Comparison of ENCODE assay signal across 8 cellular contexts in genomic region chr1:116374340-116375164, GRCh38. TPM values are rescaled to one million over a fixed set of nuclear protein-coding genes. Genes with fewer than 3 reads are reported as not detected.
A peak's percentile ranks its signal among the peaks of the same experiment; 100 is the strongest.
DNase-seq lines count a peak whose midpoint lies in the region; ATAC-seq, FAIRE-seq and TF ChIP-seq lines count a peak whose summit lies in the region.

No MANE protein-coding gene starts in this region.

- H3K36me3 Mint-ChIP-seq in dendritic cell treated with granulocyte-macrophage colony-stimulating factor and Interleukin-4, amounts not matched to agents 40 ng/mL and 50 ng/mL, for 4 days (ENCODE audit: low read depth), result peaks cover 14% of the 10 kb centered on the region
- no peaks in the 10 kb centered on the region for H3K36me3 Mint-ChIP-seq in mesothelial cell of epicardium

- H3K4me1 ChIP-seq in vagina, result peaks cover 59% of the 10 kb centered on the region

- H3K27ac ChIP-seq in RWPE1 (peak overlapping the region; percentile 91), vagina (peak overlapping the region; percentile 97)

- intact Hi-C loops in dendritic cell treated with granulocyte-macrophage colony-stimulating factor and Interleukin-4, amounts not matched to agents 40 ng/mL and 50 ng/mL, for 4 days (cut with micrococcal nuclease), result loop anchor here (5.0 kb wide), 1 partner anchor 123 kb away; no protein-coding TSS in a partner anchor
- intact Hi-C loops in vagina (cut with DNase I), result loop anchor here (10.0 kb wide), 1 partner anchor 210 kb away; no protein-coding TSS in a partner anchor

- DNase-seq in GM12891 (ENCODE audit: insufficient read length, low spot score) (no peak), RWPE1 (ENCODE audit: low spot score) (no peak), mesothelial cell of epicardium (ENCODE audit: low spot score in 2 of 2, unreplicated experiment in 2 of 2) (peak in 1 of 2 experiments; percentile 46), vagina (ENCODE audit: extremely low spot score in 2 of 2) (no peak)

- POLR2A ChIA-PET in RWPE1 (lab: Yijun Ruan, JAX; ENCODE audit: low non-redundant PET), result interaction anchor here (0.5 kb wide), 1 partner anchor 15 kb away, joined by 3 read pairs; no protein-coding TSS in a partner anchor

- CTCF ChIA-PET in RWPE1 (lab: Yijun Ruan, JAX), result interaction anchor here (1.0 to 1.7 kb wide), 4 partner anchors 24 to 222 kb away, joined by 3 to 9 read pairs (median 4); no protein-coding TSS in a partner anchor

- TF ChIP-seq CTCF in RWPE1 (conservative IDR thresholded peaks at IDR 0.05; ENCODE audit: low read depth) (no peak), mesothelial cell of epicardium (IDR thresholded peaks at IDR 0.05; ENCODE audit: unreplicated experiment) (no peak), vagina (IDR thresholded peaks at IDR 0.05) (no peak)

- peak overlapping the region; percentile 88 for H3K4me3 Mint-ChIP-seq in dendritic cell treated with granulocyte-macrophage colony-stimulating factor and Interleukin-4, amounts not matched to agents 40 ng/mL and 50 ng/mL, for 4 days
- peak overlapping the region; percentile 91 for H3K4me3 Mint-ChIP-seq in mesothelial cell of epicardium

- TF ChIP-seq POLR2A in GM12891 (IDR thresholded peaks at IDR 0.05; ENCODE audit: low read depth, low read length) (0 out of 2 replicates have a peak, but pooled peaks have one; percentile 13), vagina (IDR thresholded peaks at IDR 0.05) (no peak)

- H3K4me1 Mint-ChIP-seq in dendritic cell treated with granulocyte-macrophage colony-stimulating factor and Interleukin-4, amounts not matched to agents 40 ng/mL and 50 ng/mL, for 4 days (ENCODE audit: low read depth), result peaks cover 64% of the 10 kb centered on the region
- H3K4me1 Mint-ChIP-seq in mesothelial cell of epicardium, result peaks cover 60% of the 10 kb centered on the region

- H3K27ac Mint-ChIP-seq in dendritic cell treated with granulocyte-macrophage colony-stimulating factor and Interleukin-4, amounts not matched to agents 40 ng/mL and 50 ng/mL, for 4 days, result peak overlapping the region; percentile 94
- H3K27ac Mint-ChIP-seq in mesothelial cell of epicardium, result peak overlapping the region; percentile 91

- no peaks in the 10 kb centered on the region for H3K9me3 ChIP-seq in vagina

- ATAC-seq in HG03025 (IDR thresholded peaks at IDR 0.05; ENCODE audit: low FRiP score, unreplicated experiment) (no peak), HG02571 (IDR thresholded peaks at IDR 0.05; ENCODE audit: unreplicated experiment) (no peak), HG03097 (IDR thresholded peaks at IDR 0.05; ENCODE audit: low FRiP score, unreplicated experiment) (no peak)

- H3K9me3 Mint-ChIP-seq in dendritic cell treated with granulocyte-macrophage colony-stimulating factor and Interleukin-4, amounts not matched to agents 40 ng/mL and 50 ng/mL, for 4 days, result no peaks in the 10 kb centered on the region
- H3K9me3 Mint-ChIP-seq in mesothelial cell of epicardium, result no peaks in the 10 kb centered on the region

- H3K4me3 ChIP-seq in vagina, result peak overlapping the region; percentile 92 to 98

- peaks cover 4% of the 10 kb centered on the region for H3K27me3 Mint-ChIP-seq in dendritic cell treated with granulocyte-macrophage colony-stimulating factor and Interleukin-4, amounts not matched to agents 40 ng/mL and 50 ng/mL, for 4 days
- H3K27me3 Mint-ChIP-seq in mesothelial cell of epicardium (ENCODE audit: low read depth), result peaks cover 2% of the 10 kb centered on the region

- no peaks in the 10 kb centered on the region for H3K36me3 ChIP-seq in vagina

- FAIRE-seq in GM12891 (lab: Jason Lieb, UNC), result no peak

- no peaks in the 10 kb centered on the region for H3K27me3 ChIP-seq in vagina

TF ChIP-seq in GM12891, 5 proteins besides CTCF, POLR2A, EP300 and RAD21:
- TF ChIP-seq PAX5 (IDR thresholded peaks at IDR 0.05; ENCODE audit: insufficient read depth, low read length, severe bottlenecking), result no peak
- TF ChIP-seq POU2F2 (IDR thresholded peaks at IDR 0.05; ENCODE audit: low read depth, low read length), result no peak
- no peak for TF ChIP-seq POLR2AphosphoS5 (IDR thresholded peaks at IDR 0.05; ENCODE audit: low read depth, low read length)
- TF ChIP-seq SPI1 (IDR thresholded peaks at IDR 0.05; ENCODE audit: low read depth, low read length), result no peak
- TF ChIP-seq TAF1 (IDR thresholded peaks at IDR 0.05; ENCODE audit: low read depth, low read length), result no peak

RNA-seq across cellular contexts. Expression of gene ATP1A1, which starts 1.5 kb away (rescaled TPM):
- 209 TPM for polyA plus RNA-seq in GM12891 (2012; ENCODE audit: low read depth, missing spikeins)
- total RNA-seq in mesothelial cell of epicardium (215 to 221 TPM (median 219 TPM) in 3 replicates), vagina (358 TPM)
